ENCODE assay signal across 11 cellular contexts in the genomic region with DNA sequence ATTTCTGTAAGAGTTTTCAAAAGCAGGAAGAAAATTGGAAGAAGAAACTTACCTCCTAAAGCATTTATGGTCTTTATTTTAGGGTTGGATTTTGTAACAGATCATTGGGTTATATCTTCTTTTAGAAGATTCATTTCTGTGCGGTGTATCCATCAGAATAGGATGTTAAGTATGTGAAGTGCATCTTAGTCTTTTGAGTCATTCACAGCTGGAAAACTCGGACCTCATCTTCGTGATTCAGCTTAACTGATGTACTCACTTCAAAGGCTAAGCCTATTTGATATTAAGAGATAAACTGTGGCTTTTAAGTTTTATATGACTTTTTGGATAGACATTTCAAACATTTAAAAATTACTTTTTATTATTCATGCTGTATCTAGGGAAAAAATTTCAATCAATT. TPM values are rescaled to one million over a fixed set of nuclear protein-coding genes. Genes with fewer than 3 reads are reported as not detected.
DNase-seq lines count a peak whose midpoint lies in the region; ATAC-seq and TF ChIP-seq lines count a peak whose summit lies in the region.
"Had no signal": no experiment of that assay in that cellular context is flagged by ENCODE, and none has a peak within 500 bp of the region (broad histone marks: within the 10 kb centered on the region; RNA-seq: fewer than 3 reads in every experiment).

No MANE protein-coding gene starts in this region.

- H3K27me3 Mint-ChIP-seq in Calu3 (ENCODE audit: unreplicated experiment), result no peaks in the 10 kb centered on the region

- H3K27ac Mint-ChIP-seq in Calu3 (ENCODE audit: unreplicated experiment), result no peak overlapping the region

- peak overlapping the region; percentile 40 for H3K9ac ChIP-seq in HCT116 (ENCODE audit: low read length)
- H3K9ac ChIP-seq in adipocyte (ENCODE audit: low read length), result peak overlapping the region; percentile 84

- H3K4me1 ChIP-seq in HCT116 (ENCODE audit: control insufficient read depth in 1 of 2, insufficient read depth in 2 of 2, low read length in 2 of 2) (peaks cover 17 to 57% of the 10 kb centered on the region in 2 experiments), adipocyte (ENCODE audit: control insufficient read depth, insufficient read depth, low read length) (peaks cover 50% of the 10 kb centered on the region), HAP-1 (peaks cover 7% of the 10 kb centered on the region; the same call in 1 of the 2 replicates)

- H3K4me3 ChIP-seq in HCT116 (replicated peaks in 1 of 2; ENCODE audit: low read depth in 1 of 2, low read length in 2 of 2), result peak overlapping the region in 1 of 2 experiments; percentile 31; a peak in 1 of 4 replicates
- H3K4me3 ChIP-seq in adipocyte (ENCODE audit: low read length), result no peak overlapping the region
- no peak overlapping the region for H3K4me3 ChIP-seq in H7 (ENCODE audit: insufficient read depth, low read depth, low read length)
- no peak overlapping the region for H3K4me3 ChIP-seq in HAP-1

- H3K4me3 Mint-ChIP-seq in Calu3 (ENCODE audit: low read depth, unreplicated experiment), result no peak overlapping the region

- CTCF ChIA-PET in HCT116 (lab: Charles Lee), result interaction anchor here (1.0 to 1.6 kb wide), 2 partner anchors 11 to 13 kb away, joined by 4 to 8 read pairs; no protein-coding TSS in a partner anchor
- CTCF ChIA-PET in Calu3 (lab: Charles Lee), result no interaction called here

- peak overlapping the region; percentile 53; the same call in 1 of the 2 replicates for H3K27ac ChIP-seq in HCT116 (ENCODE audit: low read depth, low read length)

- TF ChIP-seq CTCF in HCT116 (IDR thresholded peaks at IDR 0.05 in 2 of 3, conservative IDR thresholded peaks at IDR 0.05 in 1 of 3; ENCODE audit: borderline replicate concordance in 1 of 3, insufficient read depth in 1 of 3, low read depth in 2 of 3, low read length in 2 of 3), result no peak
- no peak for TF ChIP-seq CTCF in Calu3 (IDR thresholded peaks at IDR 0.05; ENCODE audit: unreplicated experiment)

- no peaks in the 10 kb centered on the region for H3K36me3 Mint-ChIP-seq in Calu3 (ENCODE audit: insufficient read depth, unreplicated experiment)

- no peaks in the 10 kb centered on the region for H3K36me3 ChIP-seq in HCT116 (ENCODE audit: control insufficient read depth in 1 of 2, insufficient read depth in 2 of 2, low read length in 2 of 2)
- H3K36me3 ChIP-seq in adipocyte (ENCODE audit: control insufficient read depth, insufficient read depth, low read length, severe bottlenecking), result no peaks in the 10 kb centered on the region
- no peaks in the 10 kb centered on the region for H3K36me3 ChIP-seq in H7 (replicated peaks; ENCODE audit: control insufficient read depth, insufficient read depth, low read length)
- no peaks in the 10 kb centered on the region for H3K36me3 ChIP-seq in HAP-1 (replicated peaks)

- BruUV-seq in HCT116 (replicated peaks; lab: Mats Ljungman, UMichigan) (no TSS peak), Calu3 (replicated peaks; lab: Mats Ljungman, UMichigan) (no TSS peak)

- TF ChIP-seq RAD21 in HCT116 (IDR thresholded peaks at IDR 0.05; ENCODE audit: low read depth), result no peak

- no peaks in the 10 kb centered on the region for H4K20me1 ChIP-seq in HCT116 (ENCODE audit: insufficient read depth)

- H3K27me3 ChIP-seq in HCT116 (ENCODE audit: insufficient read depth, low read length) (no peaks in the 10 kb centered on the region), adipocyte (replicated peaks; ENCODE audit: control insufficient read depth, insufficient read depth, low read length) (no peaks in the 10 kb centered on the region), H7 (ENCODE audit: control insufficient read depth, insufficient read depth, low read length) (no peaks in the 10 kb centered on the region), HAP-1 (ENCODE audit: low read depth) (no peaks in the 10 kb centered on the region)

- no peaks in the 10 kb centered on the region for H3K79me2 ChIP-seq in HCT116 (ENCODE audit: insufficient read depth, low read length)

- intact Hi-C loops in HCT116 (cut with micrococcal nuclease) (no loop called here), Calu3 (cut with micrococcal nuclease; ENCODE audit: unreplicated experiment) (no loop called here)

- H3K9me3 Mint-ChIP-seq in Calu3 (ENCODE audit: low read depth, unreplicated experiment), result no peaks in the 10 kb centered on the region

- H2AFZ ChIP-seq in HCT116 (ENCODE audit: low read depth, low read length, poor library complexity, severe bottlenecking), result peak overlapping the region; percentile 63

- H3K9me2 ChIP-seq in HCT116 (ENCODE audit: insufficient read depth), result no peaks in the 10 kb centered on the region

- POLR2A ChIA-PET in HCT116 (lab: Charles Lee), result interaction anchor here (0.9 to 2.7 kb wide), 4 partner anchors 11 to 122 kb away, joined by 3 to 30 read pairs (median 5); partner anchors contain the start of gene DNAJB4

- H3K4me2 ChIP-seq in HCT116 (ENCODE audit: low read length), result peak overlapping the region; percentile 61

- in situ Hi-C loops in HAP-1 (cut with MboI; ENCODE audit: low sequenced_read_pairs), result loop anchor here (25.0 kb wide), 1 partner anchor 940 kb away; no protein-coding TSS in a partner anchor

- peak; percentile 63 for ATAC-seq in HCT116
- no peak for ATAC-seq in GM21367 (IDR thresholded peaks at IDR 0.05; ENCODE audit: unreplicated experiment)

- DNase-seq in HCT116 (ENCODE audit: low read depth, low spot score) (no peak), adipocyte (ENCODE audit: low read depth) (peak; percentile 79), fibroblast of the conjunctiva (ENCODE audit: low read depth) (peak; percentile 70), smooth muscle cell of the brain vasculature (ENCODE audit: low read depth, low spot score) (peak; percentile 67), H7 (no peak), HAP-1 (ENCODE audit: low spot score in 2 of 2) (no peak), Calu3 (no peak)
- DNase-seq: activated CD4-positive, alpha-beta T cell treated with anti-CD3 and anti-CD28 coated beads for 1 hour; NCI-H774; retina had no signal

- RAD21 ChIA-PET in HCT116 (lab: Charles Lee; ENCODE audit: low non-redundant PET in 1 of 2, low total read pairs in 2 of 2, uncharacterized antibody in 2 of 2, unreplicated experiment in 2 of 2), result no interaction called here

- H3K9me3 ChIP-seq in HCT116 (ENCODE audit: control insufficient read depth in 1 of 2, insufficient read depth in 1 of 2, low read depth in 1 of 2, low read length in 2 of 2) (no peaks in the 10 kb centered on the region), adipocyte (ENCODE audit: control insufficient read depth, low read length) (no peaks in the 10 kb centered on the region), HAP-1 (no peaks in the 10 kb centered on the region)

- TF ChIP-seq POLR2A in HCT116 (IDR thresholded peaks at IDR 0.05; ENCODE audit: borderline replicate concordance, extremely low read depth, insufficient read depth, insufficient read length), result no peak

- no peaks in the 10 kb centered on the region for H3K4me1 Mint-ChIP-seq in Calu3 (ENCODE audit: low read depth, unreplicated experiment)

TF ChIP-seq in HCT116, 20 proteins besides CTCF, POLR2A, EP300 and RAD21 (continues in another document):
- peak; percentile 38 for TF ChIP-seq JUND (IDR thresholded peaks at IDR 0.05)
- no peak for TF ChIP-seq SRF (IDR thresholded peaks at IDR 0.05; ENCODE audit: low read depth)
- peak; percentile 44 for TF ChIP-seq FOSL1 (IDR thresholded peaks at IDR 0.05; ENCODE audit: low read depth)
- TF ChIP-seq ATF3 (IDR thresholded peaks at IDR 0.05), result no peak
- TF ChIP-seq MAX (IDR thresholded peaks at IDR 0.05), result no peak
- TF ChIP-seq, protein P1, sequence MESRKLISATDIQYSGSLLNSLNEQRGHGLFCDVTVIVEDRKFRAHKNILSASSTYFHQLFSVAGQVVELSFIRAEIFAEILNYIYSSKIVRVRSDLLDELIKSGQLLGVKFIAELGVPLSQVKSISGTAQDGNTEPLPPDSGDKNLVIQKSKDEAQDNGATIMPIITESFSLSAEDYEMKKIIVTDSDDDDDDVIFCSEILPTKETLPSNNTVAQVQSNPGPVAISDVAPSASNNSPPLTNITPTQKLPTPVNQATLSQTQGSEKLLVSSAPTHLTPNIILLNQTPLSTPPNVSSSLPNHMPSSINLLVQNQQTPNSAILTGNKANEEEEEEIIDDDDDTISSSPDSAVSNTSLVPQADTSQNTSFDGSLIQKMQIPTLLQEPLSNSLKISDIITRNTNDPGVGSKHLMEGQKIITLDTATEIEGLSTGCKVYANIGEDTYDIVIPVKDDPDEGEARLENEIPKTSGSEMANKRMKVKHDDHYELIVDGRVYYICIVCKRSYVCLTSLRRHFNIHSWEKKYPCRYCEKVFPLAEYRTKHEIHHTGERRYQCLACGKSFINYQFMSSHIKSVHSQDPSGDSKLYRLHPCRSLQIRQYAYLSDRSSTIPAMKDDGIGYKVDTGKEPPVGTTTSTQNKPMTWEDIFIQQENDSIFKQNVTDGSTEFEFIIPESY (IDR thresholded peaks at IDR 0.05; ENCODE audit: extremely low read depth, insufficient replicate concordance, low read length), result no peak

RNA-seq across cellular contexts. Expression of gene GIPC2, which starts 56.3 kb away (rescaled TPM):
- total RNA-seq in HCT116 (2021; ENCODE audit: unreplicated experiment), result 0.07 TPM
- polyA plus RNA-seq in HCT116 (2012), result 0.01 TPM in 1 of 2 replicates, not detected in the other
- 0.07 and 0.26 TPM in 2 replicates for total RNA-seq in H7 (2014; rRNA removed; shearing (Covaris generic))
- 2.1 and 2.8 TPM in 2 replicates for total RNA-seq in Calu3 (2022)

Comparison
In these comparisons a context has a peak if more than half of its experiments do, and no peak if none do; other contexts are left out.
1. DNase-seq: peak in adipocyte (single experiment), fibroblast of the conjunctiva (single experiment) and smooth muscle cell of the brain vasculature (single experiment); none in HCT116 (single experiment), H7 (single experiment), HAP-1 (0 of 2) and Calu3 (single experiment).